In genomic region chr2:172953411-172953810, GRCh38 we compare ENCODE assay signal across 20 cellular contexts.
DNase-seq lines count a peak whose midpoint lies in the region; ATAC-seq and TF ChIP-seq lines count a peak whose summit lies in the region.
"Had no signal": no experiment of that assay in that cellular context is flagged by ENCODE, and none has a peak within 500 bp of the region (broad histone marks: within the 10 kb centered on the region; RNA-seq: fewer than 3 reads in every experiment).

No MANE protein-coding gene starts in this region.

- H3K36me3 ChIP-seq in IMR-90 (ENCODE audit: control insufficient read depth, insufficient read depth, low read length) = no peaks in the 10 kb centered on the region
- H3K36me3 ChIP-seq: MG63 had no signal

- 0 out of 2 replicates have a peak overlapping the region, but pooled peaks have one; percentile 65 for H2BK20ac ChIP-seq in IMR-90 (ENCODE audit: low read depth, low read length)

- 0 out of 2 replicates have a peak overlapping the region, but pooled peaks have one; percentile 58 for H3K14ac ChIP-seq in IMR-90 (replicated peaks; ENCODE audit: low read depth, low read length)

- TF ChIP-seq RAD21 in IMR-90 (IDR thresholded peaks at IDR 0.05; ENCODE audit: low read length) = no peak

- CTCF ChIA-PET in IMR-90 (lab: Yijun Ruan, JAX) = interaction anchor here (1.2 kb wide), 1 partner anchor 22 kb away, joined by 4 read pairs; no protein-coding TSS in a partner anchor

- H3K9me1 ChIP-seq in IMR-90 (ENCODE audit: insufficient read depth, low read length) = no peaks in the 10 kb centered on the region

- no peak overlapping the region for H2BK5ac ChIP-seq in IMR-90 (ENCODE audit: low read depth, low read length, poor library complexity, severe bottlenecking)

- H3K79me1 ChIP-seq in IMR-90 (ENCODE audit: low read depth in 1 of 2, low read length in 2 of 2) = no peaks in the 10 kb centered on the region

- DNase-seq in activated naive CD4-positive, alpha-beta T cell treated with anti-CD3 and anti-CD28 coated beads, Interleukin-2, amount 50 U/mL, for 16 hours = no peak
- DNase-seq in IMR-90 (no peak), neural crest cell (ENCODE audit: low read depth, low spot score) (no peak), type B pancreatic cell (ENCODE audit: extremely low spot score, unreplicated experiment) (no peak), Right ventricle myocardium inferior (ENCODE audit: missing footprints) (no peak), CD1c-positive myeloid dendritic cell (ENCODE audit: extremely low spot score) (no peak)
- DNase-seq: AML-193, GDM1, GOT3, HCEC 1CT, Karpas-422, MG63, NCI-H1048, NCI-H1417 treated with DMSO at 0.1 percent for 48 hours, NCI-H187, NCI-H446 treated with DMSO at 0.1 percent for 48 hours, NCI-H526 treated with DMSO at 0.1 percent for 48 hours, Right ventricle myocardium superior had no signal

- no peaks in the 10 kb centered on the region for H3K9me3 Mint-ChIP-seq in activated naive CD4-positive, alpha-beta T cell treated with anti-CD3 and anti-CD28 coated beads, Interleukin-2, amount 50 U/mL, for 24 hours
- H3K9me3 Mint-ChIP-seq in neural crest cell = no peaks in the 10 kb centered on the region
- peaks cover 6% of the 10 kb centered on the region for H3K9me3 Mint-ChIP-seq in type B pancreatic cell

- H2BK120ac ChIP-seq in IMR-90 (ENCODE audit: low read depth, low read length) = no peak overlapping the region

- H3K27ac ChIP-seq in IMR-90 (ENCODE audit: insufficient read depth, low read length) = no peak overlapping the region
- H3K27ac ChIP-seq: C4-2B had no signal

- ATAC-seq in IMR-90 (ENCODE audit: low read depth) = no peak
- no peak for ATAC-seq in Right ventricle myocardium inferior

- H3K27me3 ChIP-seq in IMR-90 (ENCODE audit: control insufficient read depth, insufficient read depth, low read length) = no peaks in the 10 kb centered on the region
- H3K27me3 ChIP-seq: MG63 had no signal

- peaks cover 5% of the 10 kb centered on the region for H3K4me1 Mint-ChIP-seq in activated naive CD4-positive, alpha-beta T cell treated with anti-CD3 and anti-CD28 coated beads, Interleukin-2, amount 50 U/mL, for 24 hours
- H3K4me1 Mint-ChIP-seq in neural crest cell = no peaks in the 10 kb centered on the region
- peaks cover 10% of the 10 kb centered on the region for H3K4me1 Mint-ChIP-seq in type B pancreatic cell (ENCODE audit: unreplicated experiment)

- H3K18ac ChIP-seq in IMR-90 (ENCODE audit: low read depth, low read length) = peak overlapping the region; percentile 19; the same call in 1 of the 2 replicates

- no peak overlapping the region for H3K4me2 ChIP-seq in IMR-90 (ENCODE audit: low read depth, low read length)

- H3K9ac ChIP-seq in IMR-90 (ENCODE audit: low read depth, low read length) = no peak overlapping the region

- no TSS peak for BruUV-seq in IMR-90 (replicated peaks; lab: Mats Ljungman, UMichigan)

- H3K9me3 ChIP-seq in IMR-90 (ENCODE audit: control insufficient read depth, insufficient read depth, low read length) = no peaks in the 10 kb centered on the region
- H3K9me3 ChIP-seq: MG63 had no signal

- H2AK9ac ChIP-seq in IMR-90 (replicated peaks; ENCODE audit: low read depth, low read length, poor library complexity) = no peak overlapping the region

- no peak for TF ChIP-seq POLR2A in IMR-90 (IDR thresholded peaks at IDR 0.05; ENCODE audit: low read depth, low read length)

- no peak overlapping the region for H3K23ac ChIP-seq in IMR-90 (ENCODE audit: low read depth, low read length)

- TF ChIP-seq CTCF in IMR-90 (conservative IDR thresholded peaks at IDR 0.05; ENCODE audit: low read depth, low read length) (no peak), neural crest cell (conservative IDR thresholded peaks at IDR 0.05) (no peak), type B pancreatic cell (conservative IDR thresholded peaks at IDR 0.05) (no peak)

- 0 out of 3 replicates have a peak overlapping the region, but pooled peaks have one; percentile 62 for H2BK15ac ChIP-seq in IMR-90 (ENCODE audit: low read depth, low read length)

- no CpG with 5 or more reads among the region's 1 CpG for WGBS in IMR-90 (ENCODE audit: extremely low coverage in 2 of 2, insufficient read length in 1 of 2), 2 experiments

- no peak overlapping the region for H2AFZ ChIP-seq in IMR-90 (replicated peaks; ENCODE audit: low read length, poor library complexity)

- H2AK5ac ChIP-seq in IMR-90 (ENCODE audit: low read depth, low read length) = no peak overlapping the region

- H3K4me3 Mint-ChIP-seq in activated naive CD4-positive, alpha-beta T cell treated with anti-CD3 and anti-CD28 coated beads, Interleukin-2, amount 50 U/mL, for 24 hours = peak overlapping the region; percentile 8
- H3K4me3 Mint-ChIP-seq in neural crest cell = no peak overlapping the region
- peak overlapping the region; percentile 37 for H3K4me3 Mint-ChIP-seq in type B pancreatic cell

- in situ Hi-C loops in IMR-90 (cut with MboI; ENCODE audit: low sequenced_read_pairs) = no loop called here

- no peaks in the 10 kb centered on the region for H4K20me1 ChIP-seq in IMR-90 (ENCODE audit: insufficient read depth, low read length)

- peak overlapping the region in 1 of 2 experiments; percentile 29; a peak in 1 of 4 replicates for H4K8ac ChIP-seq in IMR-90 (ENCODE audit: low read depth in 2 of 2, low read length in 2 of 2)

- peaks cover 5% of the 10 kb centered on the region for H3K4me1 ChIP-seq in IMR-90 (ENCODE audit: control insufficient read depth, insufficient read depth, low read length)

- no peaks in the 10 kb centered on the region for H3K36me3 Mint-ChIP-seq in activated naive CD4-positive, alpha-beta T cell treated with anti-CD3 and anti-CD28 coated beads, Interleukin-2, amount 50 U/mL, for 24 hours
- H3K36me3 Mint-ChIP-seq in neural crest cell (ENCODE audit: low read depth) = no peaks in the 10 kb centered on the region
- no peaks in the 10 kb centered on the region for H3K36me3 Mint-ChIP-seq in type B pancreatic cell

- H4K5ac ChIP-seq in IMR-90 (ENCODE audit: low read depth, low read length) = no peak overlapping the region

- H4K91ac ChIP-seq in IMR-90 (ENCODE audit: insufficient read depth, low read depth, low read length) = no peak overlapping the region

- no peak overlapping the region for H3K4me3 ChIP-seq in IMR-90 (ENCODE audit: insufficient read depth, low read depth, low read length)
- H3K4me3 ChIP-seq: MG63 had no signal

- no peak overlapping the region for H3K27ac Mint-ChIP-seq in activated naive CD4-positive, alpha-beta T cell treated with anti-CD3 and anti-CD28 coated beads, Interleukin-2, amount 50 U/mL, for 24 hours
- peak overlapping the region; percentile 58 for H3K27ac Mint-ChIP-seq in neural crest cell (ENCODE audit: unreplicated experiment)
- peak overlapping the region; percentile 89 for H3K27ac Mint-ChIP-seq in type B pancreatic cell

- POLR2A ChIA-PET in IMR-90 (lab: Charles Lee; ENCODE audit: unreplicated experiment) = no interaction called here

- intact Hi-C loops in IMR-90 (cut with micrococcal nuclease) (no loop called here), Right ventricle myocardium inferior (cut with DNase I) (no loop called here)

- no peak overlapping the region for H3K56ac ChIP-seq in IMR-90 (ENCODE audit: extremely low read depth, insufficient read depth, low read length)

- H3K4ac ChIP-seq in IMR-90 (ENCODE audit: low read depth, low read length) = no peak overlapping the region

- dilution Hi-C loops in IMR-90 (cut with HindIII; ENCODE audit: low sequenced_read_pairs, unreplicated experiment) = no loop called here

- H3K27me3 Mint-ChIP-seq in activated naive CD4-positive, alpha-beta T cell treated with anti-CD3 and anti-CD28 coated beads, Interleukin-2, amount 50 U/mL, for 24 hours = peaks cover 1% of the 10 kb centered on the region
- no peaks in the 10 kb centered on the region for H3K27me3 Mint-ChIP-seq in neural crest cell (ENCODE audit: low read depth)
- no peaks in the 10 kb centered on the region for H3K27me3 Mint-ChIP-seq in type B pancreatic cell

TF ChIP-seq in IMR-90, 13 proteins besides CTCF, POLR2A, EP300 and RAD21:
- TF ChIP-seq SMC3 (IDR thresholded peaks at IDR 0.05; ENCODE audit: low read depth, low read length) = no peak
- no peak for TF ChIP-seq MXI1 (IDR thresholded peaks at IDR 0.05; ENCODE audit: borderline replicate concordance, low read depth, low read length)
- no peak for TF ChIP-seq RCOR1 (IDR thresholded peaks at IDR 0.05; ENCODE audit: insufficient replicate concordance, low read length)
